ENCODE assay signal across 9 cellular contexts in genomic region chr9:12774861-12775367, GRCh38. TPM values are rescaled to one million over a fixed set of nuclear protein-coding genes. Genes with fewer than 3 reads are reported as not detected.
DNase-seq lines count a peak whose midpoint lies in the region; ATAC-seq, FAIRE-seq and TF ChIP-seq lines count a peak whose summit lies in the region.
"Had no signal": no experiment of that assay in that cellular context is flagged by ENCODE, and none has a peak within 500 bp of the region (broad histone marks: within the 10 kb centered on the region; RNA-seq: fewer than 3 reads in every experiment).

A gene with protein sequence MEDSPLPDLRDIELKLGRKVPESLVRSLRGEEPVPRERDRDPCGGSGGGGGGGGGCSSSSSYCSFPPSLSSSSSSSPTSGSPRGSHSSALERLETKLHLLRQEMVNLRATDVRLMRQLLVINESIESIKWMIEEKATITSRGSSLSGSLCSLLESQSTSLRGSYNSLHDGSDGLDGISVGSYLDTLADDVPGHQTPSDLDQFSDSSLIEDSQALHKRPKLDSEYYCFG (plus strand): TSS chr9:12775020. CDS start chr9:12775716, 696 bp downstream.

- H3K4me3 Mint-ChIP-seq in activated naive CD8-positive, alpha-beta T cell treated with anti-CD3 and anti-CD28 coated beads, Interleukin-2, amount 10 ng/mL, durations not matched to agents 7 days and 5 days: peak within 1 kb of the TSS; percentile 54
- H3K4me3 Mint-ChIP-seq in activated naive CD8-positive, alpha-beta T cell treated with anti-CD3 and anti-CD28 coated beads for 36 hours: no peak within 1 kb of the TSS

- peaks cover 7% of the 10 kb centered on the region; the same call in 1 of the 2 replicates for H3K27me3 ChIP-seq in OCI-LY3 (ENCODE audit: low read depth, low read length)
- no peaks in the 10 kb centered on the region; a peak in 1 of 5 replicates for H3K27me3 ChIP-seq in HepG2 (ENCODE audit: control insufficient read depth in 1 of 2, insufficient read depth in 2 of 2, low read length in 2 of 2)

- no peak for FAIRE-seq in HepG2 (lab: Jason Lieb, UNC)

- no peak within 1 kb of the TSS for H3K27ac Mint-ChIP-seq in activated naive CD8-positive, alpha-beta T cell treated with anti-CD3 and anti-CD28 coated beads, Interleukin-2, amount 10 ng/mL, durations not matched to agents 7 days and 5 days
- H3K27ac Mint-ChIP-seq in activated naive CD8-positive, alpha-beta T cell treated with anti-CD3 and anti-CD28 coated beads for 36 hours: no peak within 1 kb of the TSS

- under 1% methylated on average over 16 of the region's 17 CpGs for WGBS in HepG2 (ENCODE audit: low lambda C conversion rate)

- intact Hi-C loops in HepG2 (cut with micrococcal nuclease; ENCODE audit: unreplicated experiment): no loop called here

- TF ChIP-seq POLR2A in HepG2 (IDR thresholded peaks at IDR 0.05; ENCODE audit: insufficient read depth in 1 of 2, low read depth in 2 of 2, low read length in 2 of 2): peak; percentile 71 to 78; a peak in 3 of 4 replicates

- CTCF ChIA-PET in HepG2 (lab: Yijun Ruan, JAX; ENCODE audit: low intra/inter-chr PET ratio, low total read pairs): no interaction called here

- H3K9ac ChIP-seq in OCI-LY3 (ENCODE audit: low read length) (peak within 1 kb of the TSS; percentile 65), HepG2 (ENCODE audit: insufficient read depth, low read depth, low read length) (peak within 1 kb of the TSS; percentile 86)

- in situ Hi-C loops in HepG2 (cut with HindIII; ENCODE audit: extremely low pct_ligation_motif_present, low pct_unique_long_range_greater_than_20kb): loop anchor here (5.0 to 10.0 kb wide), 2 partner anchors 42 to 50 kb away; no protein-coding TSS in a partner anchor

- H3K4me2 ChIP-seq in OCI-LY3 (ENCODE audit: low read length) (peak within 1 kb of the TSS; percentile 97), HepG2 (ENCODE audit: low read depth, low read length) (peak within 1 kb of the TSS; percentile 85)

- H3K4me3 ChIP-seq in OCI-LY3 (ENCODE audit: low read length) (peak within 1 kb of the TSS; percentile 87), HepG2 (replicated peaks in 1 of 3; ENCODE audit: insufficient read depth in 1 of 3, low read depth in 2 of 3, low read length in 3 of 3) (peak within 1 kb of the TSS; percentile 74 to 90 (median 84))

- TF ChIP-seq EP300 in HepG2 (IDR thresholded peaks at IDR 0.05; ENCODE audit: low read depth in 2 of 2, low read length in 2 of 2) (no peak), HepG2 (CRISPR knock-in tag; IDR thresholded peaks at IDR 0.05; ENCODE audit: borderline replicate concordance) (no peak)

- H2AFZ ChIP-seq in OCI-LY3 (ENCODE audit: low read depth, low read length) (peak within 1 kb of the TSS; percentile 91), HepG2 (ENCODE audit: low read length) (peak within 1 kb of the TSS; percentile 30)

- H3K36me3 Mint-ChIP-seq in activated naive CD8-positive, alpha-beta T cell treated with anti-CD3 and anti-CD28 coated beads, Interleukin-2, amount 10 ng/mL, durations not matched to agents 7 days and 5 days: no peaks in the 10 kb centered on the region
- H3K36me3 Mint-ChIP-seq in activated naive CD8-positive, alpha-beta T cell treated with anti-CD3 and anti-CD28 coated beads for 36 hours: no peaks in the 10 kb centered on the region

- no peaks in the 10 kb centered on the region for H3K9me3 ChIP-seq in OCI-LY3 (ENCODE audit: insufficient read depth, low read length)
- no peaks in the 10 kb centered on the region for H3K9me3 ChIP-seq in HepG2 (ENCODE audit: low read length)

- DNase-seq in activated naive CD8-positive, alpha-beta T cell treated with anti-CD3 and anti-CD28 coated beads, Interleukin-2, amount 10 ng/mL, durations not matched to agents 7 days and 5 days: no peak
- DNase-seq in activated naive CD8-positive, alpha-beta T cell treated with anti-CD3 and anti-CD28 coated beads for 36 hours: no peak
- DNase-seq in dermis microvascular lymphatic vessel endothelial cell (ENCODE audit: low read depth in 2 of 2): peak; percentile 34 to 72
- peak; percentile 70 for DNase-seq in HepG2 (ENCODE audit: low spot score)
- peak; percentile 91 for DNase-seq in superior temporal gyrus (ENCODE audit: extremely low spot score)
- DNase-seq in activated CD4-positive, alpha-beta T cell treated with anti-CD3 and anti-CD28 coated beads for 1 hour: no peak
- no peak for DNase-seq in activated gamma-delta T cell treated with Interleukin-2 at 50 U/mL for 16 hours
- DNase-seq: naive B cell had no signal

- TF ChIP-seq RAD21 in HepG2 (CRISPR knock-in tag; IDR thresholded peaks at IDR 0.05): no peak

- H3K9me3 Mint-ChIP-seq in activated naive CD8-positive, alpha-beta T cell treated with anti-CD3 and anti-CD28 coated beads, Interleukin-2, amount 10 ng/mL, durations not matched to agents 7 days and 5 days: no peaks in the 10 kb centered on the region
- peaks cover 2% of the 10 kb centered on the region for H3K9me3 Mint-ChIP-seq in activated naive CD8-positive, alpha-beta T cell treated with anti-CD3 and anti-CD28 coated beads for 36 hours

- TSS peak; percentile 79 for BruUV-seq in HepG2 (replicated peaks; lab: Mats Ljungman, UMichigan)

- H4K20me1 ChIP-seq in OCI-LY3 (ENCODE audit: insufficient read depth, low read length) (no peaks in the 10 kb centered on the region), HepG2 (ENCODE audit: insufficient read depth, low read length) (no peaks in the 10 kb centered on the region)

- H3K79me2 ChIP-seq in OCI-LY3 (ENCODE audit: low read length) (no peaks in the 10 kb centered on the region), HepG2 (ENCODE audit: insufficient read depth, low read length) (peaks cover 40% of the 10 kb centered on the region)

- no peak for TF ChIP-seq CTCF in OCI-LY3 (IDR thresholded peaks at IDR 0.05; ENCODE audit: low read depth, low read length)
- no peak for TF ChIP-seq CTCF in HepG2 (CRISPR knock-in tag; IDR thresholded peaks at IDR 0.05)

- no peaks in the 10 kb centered on the region for H3K36me3 ChIP-seq in OCI-LY3 (replicated peaks; ENCODE audit: low read depth, low read length)
- H3K36me3 ChIP-seq in HepG2 (replicated peaks in 1 of 2; ENCODE audit: control insufficient read depth in 1 of 2, insufficient read depth in 2 of 2, low read length in 2 of 2): no peaks in the 10 kb centered on the region

- H3K4me1 Mint-ChIP-seq in activated naive CD8-positive, alpha-beta T cell treated with anti-CD3 and anti-CD28 coated beads, Interleukin-2, amount 10 ng/mL, durations not matched to agents 7 days and 5 days: peaks cover 6% of the 10 kb centered on the region
- peaks cover 1% of the 10 kb centered on the region for H3K4me1 Mint-ChIP-seq in activated naive CD8-positive, alpha-beta T cell treated with anti-CD3 and anti-CD28 coated beads for 36 hours

- POLR2A ChIA-PET in activated naive CD8-positive, alpha-beta T cell treated with anti-CD3 and anti-CD28 coated beads, Interleukin-2, amount 10 ng/mL, durations not matched to agents 7 days and 5 days (lab: Charles Lee): no interaction called here
- POLR2A ChIA-PET in HepG2 (lab: Yijun Ruan, JAX): interaction anchor here (0.7 to 7.4 kb wide), 7 partner anchors 10 to 54 kb away, joined by 3 to 342 read pairs (median 10); no protein-coding TSS in a partner anchor

- H3K27me3 Mint-ChIP-seq in activated naive CD8-positive, alpha-beta T cell treated with anti-CD3 and anti-CD28 coated beads, Interleukin-2, amount 10 ng/mL, durations not matched to agents 7 days and 5 days: peaks cover 22% of the 10 kb centered on the region
- H3K27me3 Mint-ChIP-seq in activated naive CD8-positive, alpha-beta T cell treated with anti-CD3 and anti-CD28 coated beads for 36 hours: peaks cover 29% of the 10 kb centered on the region

- ATAC-seq in activated naive CD8-positive, alpha-beta T cell treated with anti-CD3 and anti-CD28 coated beads, Interleukin-2, amount 10 ng/mL, durations not matched to agents 7 days and 5 days (ENCODE audit: low read depth): no peak
- ATAC-seq in HepG2: peak; percentile 52

- H3K27ac ChIP-seq in OCI-LY3 (ENCODE audit: low read length) (peak within 1 kb of the TSS; percentile 13; the same call in 1 of the 2 replicates), HepG2 (ENCODE audit: extremely low read length, insufficient read depth, low read length) (peak within 1 kb of the TSS; percentile 97)

- peaks cover 4% of the 10 kb centered on the region for H3K4me1 ChIP-seq in OCI-LY3 (ENCODE audit: low read length)
- peaks cover 21% of the 10 kb centered on the region for H3K4me1 ChIP-seq in HepG2 (ENCODE audit: insufficient read depth, low read length)

TF ChIP-seq in HepG2, 621 proteins besides CTCF, POLR2A, EP300 and RAD21 (continues in another document):
- TF ChIP-seq ZNF232 (CRISPR knock-in tag; IDR thresholded peaks at IDR 0.05; ENCODE audit: borderline replicate concordance) (no peak), GABPA (IDR thresholded peaks at IDR 0.05; ENCODE audit: low read depth, low read length) (no peak), GABPA (CRISPR knock-in tag; IDR thresholded peaks at IDR 0.05; ENCODE audit: low read depth) (no peak)

RNA-seq across cellular contexts. Expression of the gene that starts here (rescaled TPM):
- not detected for total RNA-seq in activated naive CD8-positive, alpha-beta T cell treated with anti-CD3 and anti-CD28 coated beads, Interleukin-2, amount 10 ng/mL, durations not matched to agents 7 days and 5 days
- total RNA-seq in activated naive CD8-positive, alpha-beta T cell treated with anti-CD3 and anti-CD28 coated beads for 36 hours: not detected
- total RNA-seq in dermis microvascular lymphatic vessel endothelial cell (2.5 and 2.6 TPM in 2 replicates), HepG2 (2016; rRNA removed; fragmentation: Illumina TruSeq; extraction: Trizol) (6.5 and 6.7 TPM in 2 replicates)
- 1.7 and 2.1 TPM in 2 replicates for total RNA-seq in HepG2 (2016; cell fraction: cytosol; rRNA removed; fragmentation: Illumina TruSeq; extraction: Trizol; ENCODE audit: low read depth)
- 6.2 and 7.1 TPM in 2 replicates for total RNA-seq in HepG2 (2016; cell fraction: insoluble cytoplasmic fraction; rRNA removed; fragmentation: Illumina TruSeq; extraction: Trizol)
- total RNA-seq in HepG2 (2016; cell fraction: membrane; rRNA removed; fragmentation: Illumina TruSeq; extraction: Trizol): 4.6 and 5.0 TPM in 2 replicates
- 10.9 and 12.5 TPM in 2 replicates for total RNA-seq in HepG2 (2016; cell fraction: nucleus; rRNA removed; fragmentation: Illumina TruSeq; extraction: Trizol)
- 16.6 and 20.6 TPM in 2 replicates for polyA plus RNA-seq in HepG2 (2011; rRNA removed)
- polyA plus RNA-seq in HepG2 (2011; cell fraction: cytosol; rRNA removed): 13.0 and 19.1 TPM in 2 replicates
- 15.2 and 19.1 TPM in 2 replicates for polyA plus RNA-seq in HepG2 (2011; cell fraction: nucleus; rRNA removed)
- polyA plus RNA-seq in HepG2 (2012): 18.4 and 22.0 TPM in 2 replicates
- 1.7 and 2.0 TPM in 2 replicates for polyA plus RNA-seq in HepG2 (2016; cell fraction: cytosol; fragmentation: Illumina TruSeq; extraction: Trizol; ENCODE audit: low read depth)
- polyA plus RNA-seq in HepG2 (2016; cell fraction: insoluble cytoplasmic fraction; fragmentation: Illumina TruSeq; extraction: Trizol; ENCODE audit: low read depth): 8.2 and 9.1 TPM in 2 replicates
- 3.9 and 4.5 TPM in 2 replicates for polyA plus RNA-seq in HepG2 (2016; cell fraction: membrane; fragmentation: Illumina TruSeq; extraction: Trizol; ENCODE audit: low read depth)
- 9.3 and 12.2 TPM in 2 replicates for polyA plus RNA-seq in HepG2 (2016; cell fraction: nucleus; fragmentation: Illumina TruSeq; extraction: Trizol; ENCODE audit: insufficient read depth, low read depth)
- polyA minus RNA-seq in HepG2 (2011; rRNA and poly(A)+ RNA removed; ENCODE audit: low replicate concordance): 9.5 and 19.8 TPM in 2 replicates
- 10.3 TPM in 2 replicates for polyA minus RNA-seq in HepG2 (2011; cell fraction: cytosol; rRNA and poly(A)+ RNA removed)
- polyA minus RNA-seq in HepG2 (2011; cell fraction: nucleus; rRNA and poly(A)+ RNA removed): 44.4 and 63.9 TPM in 2 replicates

Comparison
In these comparisons a context has a peak if more than half of its experiments do, and no peak if none do; other contexts are left out.
1. DNase-seq: peak in dermis microvascular lymphatic vessel endothelial cell (2 of 2), HepG2 (single experiment) and superior temporal gyrus (single experiment); none in activated naive CD8-positive, alpha-beta T cell treated with anti-CD3 and anti-CD28 coated beads, Interleukin-2, amount 10 ng/mL, durations not matched to agents 7 days and 5 days (single experiment), activated naive CD8-positive, alpha-beta T cell treated with anti-CD3 and anti-CD28 coated beads for 36 hours (single experiment), activated CD4-positive, alpha-beta T cell treated with anti-CD3 and anti-CD28 coated beads for 1 hour (single experiment) and activated gamma-delta T cell treated with Interleukin-2 at 50 U/mL for 16 hours (single experiment).